24 cellular contexts compared by ENCODE assay signal in the genomic region with DNA sequence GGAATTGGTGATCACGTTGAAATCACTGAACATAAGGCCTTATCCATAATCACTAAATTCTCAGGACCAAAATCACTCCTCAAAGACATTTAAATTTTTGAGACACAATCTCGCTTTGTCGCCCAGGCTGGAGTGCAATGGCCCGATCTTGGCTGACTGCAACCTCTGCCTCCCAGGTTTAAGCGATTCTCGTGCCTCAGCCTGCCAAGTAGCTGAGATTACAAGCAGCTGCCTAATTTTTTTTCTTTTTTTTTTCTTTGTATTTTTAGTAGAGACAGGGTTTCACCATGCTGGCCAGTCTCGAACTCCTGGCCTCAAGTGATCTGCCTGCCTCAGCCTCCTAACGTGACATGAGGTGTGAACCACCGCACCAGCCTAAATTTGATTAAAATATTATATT.
"Had no signal": no experiment of that assay in that cellular context is flagged by ENCODE, and none has a peak within 500 bp of the region (broad histone marks: within the 10 kb centered on the region; RNA-seq: fewer than 3 reads in every experiment).

No MANE protein-coding gene starts in this region.

- H3K4me3 ChIP-seq: adrenal gland, K562, PC-9, SJCRH30, SK-N-MC had no signal

- H3K27me3 ChIP-seq: adrenal gland, SJCRH30 had no signal

- H3K27ac ChIP-seq: adrenal gland, PC-9, RWPE1, SJCRH30, SK-N-MC had no signal

- H3K9me3 ChIP-seq: adrenal gland, SJCRH30 had no signal

- DNase-seq: activated CD4-positive, alpha-beta T cell treated with anti-CD3 and anti-CD28 coated beads, Interleukin-2, amount 10 ng/mL, durations not matched to agents 7 days and 5 days; activated CD4-positive, alpha-beta T cell treated with anti-CD3 and anti-CD28 coated beads, Interleukin-2, amount 50 U/mL, for 48 hours; activated CD8-positive, alpha-beta T cell treated with anti-CD3 and anti-CD28 coated beads, Interleukin-2, amount 10 ng/mL, durations not matched to agents 7 days and 5 days; activated gamma-delta T cell treated with Interleukin-2 at 50 U/mL for 16 hours; activated naive CD4-positive, alpha-beta T cell treated with anti-CD3 and anti-CD28 coated beads for 36 hours; activated T-cell treated with anti-CD3 and anti-CD28 coated beads, Interleukin-2, amount 50 U/mL, for 24 hours; adrenal gland; IMR-90; NCI-H1092 treated with DMSO at 0.1 percent for 48 hours; NCI-H1417; NCI-H187; NCI-H2029 treated with DMSO at 0.1 percent for 48 hours; NCI-H2107; NCI-H510A; NCI-H526; NCI-H748 treated with DMSO at 0.1 percent for 48 hours; PC-9; SHP77; SJCRH30; T1000 had no signal

- H3K4me1 ChIP-seq: adrenal gland, SJCRH30 had no signal

- ATAC-seq: activated CD8-positive, alpha-beta T cell treated with anti-CD3 and anti-CD28 coated beads, Interleukin-2, amount 10 ng/mL, durations not matched to agents 7 days and 5 days; activated naive CD4-positive, alpha-beta T cell treated with anti-CD3 and anti-CD28 coated beads, Interleukin-2, amount 50 U/mL, for 72 hours; K562 had no signal

- H3K36me3 ChIP-seq: adrenal gland had no signal
